15 cellular contexts compared by ENCODE assay signal in the genomic region with DNA sequence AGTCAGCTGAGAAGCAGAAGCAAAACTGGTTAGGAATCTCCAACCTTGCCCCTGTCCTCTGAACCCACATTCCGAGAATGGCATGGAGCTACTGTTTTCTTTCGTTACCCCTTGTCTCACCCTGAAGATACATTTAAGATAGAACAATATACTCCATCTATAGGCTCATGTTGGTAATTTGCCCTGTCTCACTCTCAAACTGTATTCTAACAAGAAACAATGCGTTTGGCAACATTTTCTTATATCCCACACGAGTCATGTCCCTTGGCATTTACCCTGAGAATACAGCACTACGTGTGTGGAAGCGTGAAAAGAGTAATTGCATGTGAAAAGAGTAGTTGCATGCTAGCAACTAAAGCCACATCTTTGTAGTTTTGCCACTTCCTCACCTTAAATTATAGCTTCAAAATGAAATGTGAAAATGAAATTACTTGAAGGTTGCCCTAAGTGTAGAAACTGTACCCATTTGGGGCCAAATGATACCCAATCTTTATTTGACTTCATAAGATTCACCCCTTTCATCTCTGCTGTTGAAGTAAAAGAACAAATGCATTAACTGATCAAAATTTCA.
DNase-seq lines count a peak whose midpoint lies in the region; TF ChIP-seq lines count a peak whose summit lies in the region.
"Had no signal": no experiment of that assay in that cellular context is flagged by ENCODE, and none has a peak within 500 bp of the region (broad histone marks: within the 10 kb centered on the region; RNA-seq: fewer than 3 reads in every experiment).

No MANE protein-coding gene starts in this region.

- H3K27ac ChIP-seq in OCI-LY3 (ENCODE audit: low read length): peak overlapping the region; percentile 83
- H3K27ac ChIP-seq: hepatocyte, prostate gland, thoracic aorta had no signal

- peaks cover 47% of the 10 kb centered on the region for H3K36me3 ChIP-seq in OCI-LY3 (replicated peaks; ENCODE audit: low read depth, low read length)
- H3K36me3 ChIP-seq: prostate gland, thoracic aorta had no signal

- H4K20me1 ChIP-seq in OCI-LY3 (ENCODE audit: insufficient read depth, low read length): peaks cover 16% of the 10 kb centered on the region; the same call in 1 of the 2 replicates

- DNase-seq in CD1c-positive myeloid dendritic cell (ENCODE audit: extremely low spot score) (peak; percentile 48), GM12865 (ENCODE audit: low read depth) (peak; percentile 80), DMS153 treated with DMSO at 0.1 percent for 48 hours (lab: John Stamatoyannopoulos, UW; ENCODE audit: unreplicated experiment) (no peak), NCI-H510A (lab: John Stamatoyannopoulos, UW) (no peak), NCI-H187 treated with DMSO at 0.1 percent for 48 hours (lab: John Stamatoyannopoulos, UW) (no peak)
- no peak for DNase-seq in stimulated activated CD8-positive, alpha-beta memory T cell treated with anti-CD3 and anti-CD28 coated beads, Interleukin-4, amount 100 ng/mL, for 48 hours
- DNase-seq: activated CD8-positive, alpha-beta memory T cell treated with anti-CD3 and anti-CD28 coated beads, Interleukin-2, amount 50 U/mL, for 48 hours; left colon; SHP77 treated with DMSO at 0.1 percent for 48 hours; stimulated activated CD4-positive, alpha-beta T cell treated with anti-CD3 and anti-CD28 coated beads, Interleukin-15, amount 100 ng/mL, for 24 hours had no signal

- TF ChIP-seq CTCF in GM12865 (IDR thresholded peaks at IDR 0.05; ENCODE audit: insufficient read depth, low read depth, low read length, missing control alignments) (no peak), OCI-LY3 (IDR thresholded peaks at IDR 0.05; ENCODE audit: low read depth, low read length) (0 out of 2 replicates have a peak, but pooled peaks have one; percentile 12)

- H3K27me3 Mint-ChIP-seq in dendritic cell treated with granulocyte-macrophage colony-stimulating factor and Interleukin-4, amounts not matched to agents 40 ng/mL and 50 ng/mL, for 4 days: no peaks in the 10 kb centered on the region

- H3K4me3 ChIP-seq in GM12865 (ENCODE audit: low read depth, low read length) (peak overlapping the region; percentile 16), OCI-LY3 (ENCODE audit: low read length) (peak overlapping the region; percentile 81)
- H3K4me3 ChIP-seq: hepatocyte, prostate gland, thoracic aorta had no signal

- H3K9me3 ChIP-seq in OCI-LY3 (ENCODE audit: insufficient read depth, low read length): no peaks in the 10 kb centered on the region
- H3K9me3 ChIP-seq: prostate gland, thoracic aorta had no signal

- no peaks in the 10 kb centered on the region for H3K27me3 ChIP-seq in OCI-LY3 (ENCODE audit: low read depth, low read length)
- H3K27me3 ChIP-seq: hepatocyte had no signal

- intact Hi-C loops in dendritic cell treated with granulocyte-macrophage colony-stimulating factor and Interleukin-4, amounts not matched to agents 40 ng/mL and 50 ng/mL, for 4 days (cut with micrococcal nuclease): no loop called here

- peaks cover 59% of the 10 kb centered on the region for H3K4me1 ChIP-seq in OCI-LY3 (ENCODE audit: low read length)
- H3K4me1 ChIP-seq: prostate gland had no signal

- H3K79me2 ChIP-seq in OCI-LY3 (ENCODE audit: low read length): peaks cover 66% of the 10 kb centered on the region
- H3K79me2 ChIP-seq: hepatocyte had no signal

- H3K9ac ChIP-seq in OCI-LY3 (ENCODE audit: low read length): peak overlapping the region; percentile 5; the same call in 1 of the 2 replicates

- no peak overlapping the region for H2AFZ ChIP-seq in OCI-LY3 (ENCODE audit: low read depth, low read length)
- H2AFZ ChIP-seq: hepatocyte had no signal

- H3K36me3 Mint-ChIP-seq in dendritic cell treated with granulocyte-macrophage colony-stimulating factor and Interleukin-4, amounts not matched to agents 40 ng/mL and 50 ng/mL, for 4 days (ENCODE audit: low read depth): no peaks in the 10 kb centered on the region

- no peak overlapping the region for H3K4me3 Mint-ChIP-seq in dendritic cell treated with granulocyte-macrophage colony-stimulating factor and Interleukin-4, amounts not matched to agents 40 ng/mL and 50 ng/mL, for 4 days

- peaks cover 61% of the 10 kb centered on the region for H3K4me1 Mint-ChIP-seq in dendritic cell treated with granulocyte-macrophage colony-stimulating factor and Interleukin-4, amounts not matched to agents 40 ng/mL and 50 ng/mL, for 4 days (ENCODE audit: low read depth)

- peak overlapping the region; percentile 69 for H3K27ac Mint-ChIP-seq in dendritic cell treated with granulocyte-macrophage colony-stimulating factor and Interleukin-4, amounts not matched to agents 40 ng/mL and 50 ng/mL, for 4 days

- peak overlapping the region; percentile 85 for H3K4me2 ChIP-seq in OCI-LY3 (ENCODE audit: low read length)
- H3K4me2 ChIP-seq: hepatocyte had no signal

- H3K9me3 Mint-ChIP-seq in dendritic cell treated with granulocyte-macrophage colony-stimulating factor and Interleukin-4, amounts not matched to agents 40 ng/mL and 50 ng/mL, for 4 days: no peaks in the 10 kb centered on the region

Comparison
In these comparisons a context has a peak if more than half of its experiments do, and no peak if none do; other contexts are left out.
1. DNase-seq: peak in CD1c-positive myeloid dendritic cell (single experiment) and GM12865 (single experiment); none in DMS153 treated with DMSO at 0.1 percent for 48 hours (single experiment), NCI-H510A (single experiment), NCI-H187 treated with DMSO at 0.1 percent for 48 hours (single experiment) and stimulated activated CD8-positive, alpha-beta memory T cell treated with anti-CD3 and anti-CD28 coated beads, Interleukin-4, amount 100 ng/mL, for 48 hours (single experiment).